7 cellular contexts compared by ENCODE assay signal in genomic region chr1:34983700-34984355, GRCh38. TPM values are rescaled to one million over a fixed set of nuclear protein-coding genes. Genes with fewer than 3 reads are reported as not detected.
A peak's percentile ranks its signal among the peaks of the same experiment; 100 is the strongest.
DNase-seq lines count a peak whose midpoint lies in the region; ATAC-seq and TF ChIP-seq lines count a peak whose summit lies in the region.

No MANE protein-coding gene starts in this region.

- H3K36me3 ChIP-seq in HEK293 (ENCODE audit: control insufficient read depth in 2 of 2, insufficient read depth in 1 of 2, low read length in 2 of 2): peaks cover 0 to 21% of the 10 kb centered on the region in 2 experiments; a peak in 1 of 3 replicates

- intact Hi-C loops in right cardiac atrium (cut with DNase I): no loop called here

- CTCF ChIA-PET in HEK293 (lab: Yijun Ruan, JAX): interaction anchor here (0.6 kb wide), 1 partner anchor 524 kb away, joined by 3 read pairs; no protein-coding TSS in a partner anchor

- H3K4me1 Mint-ChIP-seq in stimulated activated naive B cell treated with anti-CD40 and anti-IgM and Interleukin-4, amounts not matched to agents 10 μg/mL and 1 μg/mL and 100 μg/mL, for 72 hours: peaks cover 30 to 47% of the 10 kb centered on the region in 2 donors

- ATAC-seq in right cardiac atrium: peak in 1 of 2 donors; percentile 3
- no peak for ATAC-seq in stimulated activated naive B cell treated with anti-CD40 and anti-IgM and Interleukin-4, amounts not matched to agents 10 μg/mL and 1 μg/mL and 100 μg/mL, for 72 hours (replicated peaks)
- ATAC-seq in HG02588 (IDR thresholded peaks at IDR 0.05; ENCODE audit: unreplicated experiment): no peak

- whole genome bisulfite sequencing in right cardiac atrium: 57% methylated on average over 4 of the region's 4 CpGs

- H3K4me3 Mint-ChIP-seq in stimulated activated naive B cell treated with anti-CD40 and anti-IgM and Interleukin-4, amounts not matched to agents 10 μg/mL and 1 μg/mL and 100 μg/mL, for 72 hours: peak overlapping the region; percentile 92

- POLR2A ChIA-PET in HEK293 (lab: Yijun Ruan, JAX): interaction anchor here (0.7 to 1.8 kb wide), 8 partner anchors 11 to 1533 kb away, joined by 3 to 15 read pairs (median 6); partner anchors contain the start of genes CLSPN, SMIM12, ZMYM1 and ZMYM6

- no peaks in the 10 kb centered on the region for H3K9me3 Mint-ChIP-seq in stimulated activated naive B cell treated with anti-CD40 and anti-IgM and Interleukin-4, amounts not matched to agents 10 μg/mL and 1 μg/mL and 100 μg/mL, for 72 hours

- no peaks in the 10 kb centered on the region for H3K9me3 ChIP-seq in HEK293 (ENCODE audit: control insufficient read depth, insufficient read depth, low read depth, low read length)
- H3K9me3 ChIP-seq in right cardiac atrium (ENCODE audit: control insufficient read depth, low read length): no peaks in the 10 kb centered on the region

- H3K27ac Mint-ChIP-seq in stimulated activated naive B cell treated with anti-CD40 and anti-IgM and Interleukin-4, amounts not matched to agents 10 μg/mL and 1 μg/mL and 100 μg/mL, for 72 hours: no peak overlapping the region

- peaks cover 5 to 17% of the 10 kb centered on the region in 2 donors for H3K36me3 Mint-ChIP-seq in stimulated activated naive B cell treated with anti-CD40 and anti-IgM and Interleukin-4, amounts not matched to agents 10 μg/mL and 1 μg/mL and 100 μg/mL, for 72 hours

- DNase-seq in right cardiac atrium (no peak), dedifferentiated amniotic fluid mesenchymal stem cell (ENCODE audit: extremely low spot score) (no peak), SKM-1 (lab: John Stamatoyannopoulos, UW; ENCODE audit: unreplicated experiment) (no peak)
- DNase-seq in stimulated activated naive B cell treated with anti-CD40 and anti-IgM and Interleukin-4, amounts not matched to agents 10 μg/mL and 1 μg/mL and 100 μg/mL, for 72 hours: no peak

- no peaks in the 10 kb centered on the region for H3K27me3 Mint-ChIP-seq in stimulated activated naive B cell treated with anti-CD40 and anti-IgM and Interleukin-4, amounts not matched to agents 10 μg/mL and 1 μg/mL and 100 μg/mL, for 72 hours

- H3K4me3 ChIP-seq in HEK293 (ENCODE audit: low read depth, low read length): peak overlapping the region; percentile 74; the same call in 1 of the 2 replicates
- peak overlapping the region; percentile 71 for H3K4me3 ChIP-seq in WI38 (ENCODE audit: low read depth, low read length)
- peak overlapping the region; percentile 88 for H3K4me3 ChIP-seq in right cardiac atrium (ENCODE audit: low read length)

- TF ChIP-seq CTCF in HEK293 (tag by site-specific recombination; IDR thresholded peaks at IDR 0.05) (no peak), WI38 (IDR thresholded peaks at IDR 0.05; ENCODE audit: low read depth, low read length) (no peak)

- H3K27ac ChIP-seq in HEK293 (ENCODE audit: extremely low read depth, low read depth, low read length) (no peak overlapping the region; the same call in 1 of the 2 replicates), right cardiac atrium (ENCODE audit: low read length) (peak overlapping the region; percentile 73)

- no peaks in the 10 kb centered on the region for H3K27me3 ChIP-seq in right cardiac atrium (ENCODE audit: control insufficient read depth, insufficient read depth)

- H3K4me1 ChIP-seq in HEK293 (ENCODE audit: control insufficient read depth, insufficient read depth, low read length) (peaks cover 8% of the 10 kb centered on the region), right cardiac atrium (ENCODE audit: control insufficient read depth, insufficient read depth, low read length) (peaks cover 6% of the 10 kb centered on the region)

TF ChIP-seq in HEK293, 187 proteins besides CTCF, POLR2A, EP300 and RAD21:
- TF ChIP-seq GFI1B (tag by site-specific recombination; IDR thresholded peaks at IDR 0.05) (0 out of 2 replicates have a peak, but pooled peaks have one; percentile 54), ZNF768 (tag by site-specific recombination; IDR thresholded peaks at IDR 0.05) (no peak), ZFP69B (tag by site-specific recombination; IDR thresholded peaks at IDR 0.05) (0 out of 2 replicates have a peak, but pooled peaks have one; percentile 51)
TF ChIP-seq in HEK293: peak in this region for 2.

RNA-seq across cellular contexts. Expression of gene TMEM35B, which starts 1.3 kb away (rescaled TPM):
- 10 to 100 TPM; 17.0 to 20.2 (median 18.7) TPM for total RNA-seq in right cardiac atrium
- 31.9 TPM for polyA plus RNA-seq in right cardiac atrium

RNA-seq across cellular contexts. Expression of gene ZMYM6, which starts 47.9 kb away (rescaled TPM):
- total RNA-seq in right cardiac atrium: 10 to 100 TPM; 14.3 to 18.1 (median 16.1) TPM
- 11.5 TPM for polyA plus RNA-seq in right cardiac atrium

RNA-seq across cellular contexts. Expression of gene DLGAP3, which starts 54.4 kb away (rescaled TPM):
- under 1 TPM; 0.08 to 0.21 (median 0.14) TPM for total RNA-seq in right cardiac atrium
- polyA plus RNA-seq in right cardiac atrium: 0.05 TPM
